Comparison of ENCODE assay signal across 22 cellular contexts in the genomic region with DNA sequence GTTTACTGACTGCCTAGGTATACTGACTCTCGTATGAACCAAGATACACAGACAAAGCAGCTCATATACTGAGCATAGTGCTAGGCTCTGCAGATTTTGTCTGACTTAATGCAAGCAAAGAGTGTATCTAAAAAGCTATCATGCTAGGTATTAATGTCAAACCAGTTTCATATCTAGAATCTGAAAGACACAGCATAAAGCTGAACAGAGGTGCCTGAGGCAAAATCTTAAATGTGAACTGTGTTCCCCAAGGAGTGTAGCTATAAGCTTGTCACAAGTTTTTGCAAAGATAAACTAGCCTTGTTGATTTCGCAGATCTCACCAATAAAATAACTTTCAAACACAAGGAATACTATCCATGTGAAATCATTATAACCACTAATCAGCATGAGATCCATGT. TPM values are rescaled to one million over a fixed set of nuclear protein-coding genes. Genes with fewer than 3 reads are reported as not detected.
DNase-seq lines count a peak whose midpoint lies in the region; ATAC-seq, FAIRE-seq and TF ChIP-seq lines count a peak whose summit lies in the region.
"Had no signal": no experiment of that assay in that cellular context is flagged by ENCODE, and none has a peak within 500 bp of the region (broad histone marks: within the 10 kb centered on the region; RNA-seq: fewer than 3 reads in every experiment).

No MANE protein-coding gene starts in this region.

- ATAC-seq in CD8-positive, alpha-beta T cell, result no peak
- ATAC-seq in GM18502 (IDR thresholded peaks at IDR 0.05; ENCODE audit: poor library complexity, unreplicated experiment) (no peak), HG02610 (IDR thresholded peaks at IDR 0.05; ENCODE audit: unreplicated experiment) (no peak)

- POLR2A ChIA-PET in CD8-positive, alpha-beta T cell (lab: Charles Lee), result interaction anchor here (3.4 kb wide), 1 partner anchor 18 kb away, joined by 18 read pairs; a partner anchor contains a TSS

- H3K9me3 ChIP-seq in CD8-positive, alpha-beta T cell (ENCODE audit: low read length), result no peaks in the 10 kb centered on the region
- H3K9me3 ChIP-seq: MG63, thoracic aorta had no signal

- peaks cover 16% of the 10 kb centered on the region for H3K36me3 Mint-ChIP-seq in CD8-positive, alpha-beta T cell
- H3K36me3 Mint-ChIP-seq in IgD-negative memory B cell (no peaks in the 10 kb centered on the region), osteocyte (ENCODE audit: unreplicated experiment) (peaks cover 2% of the 10 kb centered on the region)
- peaks cover 16% of the 10 kb centered on the region for H3K36me3 Mint-ChIP-seq in activated naive CD8-positive, alpha-beta T cell treated with anti-CD3 and anti-CD28 coated beads for 36 hours

- DNase-seq in CD8-positive, alpha-beta T cell, result no peak
- no peak for DNase-seq in activated naive CD8-positive, alpha-beta T cell treated with anti-CD3 and anti-CD28 coated beads for 36 hours
- DNase-seq in osteocyte (ENCODE audit: extremely low spot score, unreplicated experiment) (no peak), HK-2 (ENCODE audit: unreplicated experiment) (no peak), urothelium cell line (ENCODE audit: low spot score) (no peak)
- DNase-seq: activated CD4-positive, alpha-beta T cell treated with anti-CD3 and anti-CD28 coated beads, Interleukin-2, amount 50 U/mL, for 48 hours; endodermal cell; kidney; mesenchymal stem cell; MG63; NCI-H187; NCI-H345; RPMI8226; small intestine; stimulated activated CD4-positive, alpha-beta T cell treated with anti-CD3 and anti-CD28 coated beads, Interleukin-4, amount 100 ng/mL, for 24 hours; SW 1271 had no signal

- peak overlapping the region; percentile 9 for H3K4me3 Mint-ChIP-seq in CD8-positive, alpha-beta T cell
- H3K4me3 Mint-ChIP-seq in IgD-negative memory B cell (peak overlapping the region in 1 of 4 donors; percentile 71), osteocyte (ENCODE audit: unreplicated experiment) (no peak overlapping the region)
- peak overlapping the region; percentile 18 for H3K4me3 Mint-ChIP-seq in activated naive CD8-positive, alpha-beta T cell treated with anti-CD3 and anti-CD28 coated beads for 36 hours
- H3K4me3 Mint-ChIP-seq: endodermal cell, nephron had no signal

- CTCF ChIA-PET in CD8-positive, alpha-beta T cell (lab: Charles Lee), result interaction anchor here (1.0 to 2.0 kb wide), 3 partner anchors 14 to 67 kb away, joined by 3 to 5 read pairs (median 3); no protein-coding TSS in a partner anchor

- no peaks in the 10 kb centered on the region for H3K27me3 Mint-ChIP-seq in CD8-positive, alpha-beta T cell (ENCODE audit: low read depth)
- no peaks in the 10 kb centered on the region for H3K27me3 Mint-ChIP-seq in IgD-negative memory B cell
- H3K27me3 Mint-ChIP-seq in activated naive CD8-positive, alpha-beta T cell treated with anti-CD3 and anti-CD28 coated beads for 36 hours, result no peaks in the 10 kb centered on the region
- no peaks in the 10 kb centered on the region for H3K27me3 Mint-ChIP-seq in osteocyte (ENCODE audit: unreplicated experiment)
- H3K27me3 Mint-ChIP-seq: progenitor cell of endocrine pancreas had no signal

- H3K4me1 Mint-ChIP-seq in CD8-positive, alpha-beta T cell (ENCODE audit: low read depth), result peaks cover 86% of the 10 kb centered on the region
- H3K4me1 Mint-ChIP-seq in IgD-negative memory B cell (peaks cover 65 to 71% (median 69%) of the 10 kb centered on the region in 3 donors), osteocyte (ENCODE audit: unreplicated experiment) (peaks cover 30% of the 10 kb centered on the region)
- peaks cover 61% of the 10 kb centered on the region for H3K4me1 Mint-ChIP-seq in activated naive CD8-positive, alpha-beta T cell treated with anti-CD3 and anti-CD28 coated beads for 36 hours

- no peaks in the 10 kb centered on the region for H3K27me3 ChIP-seq in CD8-positive, alpha-beta T cell (ENCODE audit: insufficient read depth, low read length)
- H3K27me3 ChIP-seq: MG63 had no signal

- peak overlapping the region; percentile 38 for H3K27ac Mint-ChIP-seq in CD8-positive, alpha-beta T cell
- H3K27ac Mint-ChIP-seq in IgD-negative memory B cell (peak overlapping the region in 2 of 3 donors; percentile 1 to 42), osteocyte (ENCODE audit: unreplicated experiment) (peak overlapping the region; percentile 8)
- peak overlapping the region; percentile 89 for H3K27ac Mint-ChIP-seq in activated naive CD8-positive, alpha-beta T cell treated with anti-CD3 and anti-CD28 coated beads for 36 hours
- H3K27ac Mint-ChIP-seq: endodermal cell had no signal

- intact Hi-C loops in CD8-positive, alpha-beta T cell (cut with DNase I, micrococcal nuclease), result loop anchor here in 1 of 2 experiments (2.0 kb wide), 1 partner anchor 15 kb away; no protein-coding TSS in a partner anchor

- H3K4me3 ChIP-seq in CD8-positive, alpha-beta T cell (ENCODE audit: low read depth, low read length), result no peak overlapping the region
- H3K4me3 ChIP-seq: MG63, thoracic aorta had no signal

- H3K4me1 ChIP-seq in CD8-positive, alpha-beta T cell (ENCODE audit: insufficient read depth, low read length), result peaks cover 63% of the 10 kb centered on the region

- TF ChIP-seq CTCF in CD8-positive, alpha-beta T cell (IDR thresholded peaks at IDR 0.05), result no peak
- TF ChIP-seq CTCF in osteocyte (IDR thresholded peaks at IDR 0.05), result no peak

- no peak overlapping the region for H3K27ac ChIP-seq in CD8-positive, alpha-beta T cell (ENCODE audit: low read depth, low read length)
- H3K27ac ChIP-seq: thoracic aorta had no signal

- H3K36me3 ChIP-seq in CD8-positive, alpha-beta T cell (ENCODE audit: insufficient read depth, low read length), result no peaks in the 10 kb centered on the region
- H3K36me3 ChIP-seq: MG63, thoracic aorta had no signal

- no peaks in the 10 kb centered on the region for H3K9me3 Mint-ChIP-seq in CD8-positive, alpha-beta T cell
- no peaks in the 10 kb centered on the region for H3K9me3 Mint-ChIP-seq in IgD-negative memory B cell
- no peaks in the 10 kb centered on the region for H3K9me3 Mint-ChIP-seq in activated naive CD8-positive, alpha-beta T cell treated with anti-CD3 and anti-CD28 coated beads for 36 hours
- no peaks in the 10 kb centered on the region for H3K9me3 Mint-ChIP-seq in osteocyte (ENCODE audit: unreplicated experiment)
- H3K9me3 Mint-ChIP-seq: endodermal cell, nephron had no signal

- FAIRE-seq in urothelium cell line (lab: Jason Lieb, UNC), result no peak
- FAIRE-seq: kidney, small intestine had no signal

RNA-seq across cellular contexts. Expression of a gene that starts 18.1 kb away (rescaled TPM):
- total RNA-seq in CD8-positive, alpha-beta T cell, result 100 to 1,000 TPM; 280 to 298 TPM
- polyA plus RNA-seq in IgD-negative memory B cell, result 216 TPM
- total RNA-seq in activated naive CD8-positive, alpha-beta T cell treated with anti-CD3 and anti-CD28 coated beads for 36 hours, result 10 to 100 TPM; 85.6 to 88.0 TPM
- total RNA-seq in osteocyte, result 103 TPM in 2 replicates

Comparison
In these comparisons a context has a peak if more than half of its experiments do, and no peak if none do; other contexts are left out.
1. H3K27ac Mint-ChIP-seq: peak in every context shown above with its lines; median percentile 89 in activated naive CD8-positive, alpha-beta T cell treated with anti-CD3 and anti-CD28 coated beads for 36 hours; 38 in CD8-positive, alpha-beta T cell; 22 in IgD-negative memory B cell; 8 in osteocyte.